8 cellular contexts compared by ENCODE assay signal in genomic region chr10:93074137-93074596, GRCh38. TPM values are rescaled to one million over a fixed set of nuclear protein-coding genes. Genes with fewer than 3 reads are reported as not detected.
DNase-seq lines count a peak whose midpoint lies in the region; ATAC-seq and TF ChIP-seq lines count a peak whose summit lies in the region.

No MANE protein-coding gene starts in this region.

- H3K9me3 Mint-ChIP-seq in activated CD4-positive, alpha-beta T cell treated with anti-CD3 and anti-CD28 coated beads, Interleukin-2, amount 10 ng/mL, durations not matched to agents 24 days and 14 days: no peaks in the 10 kb centered on the region

- H3K27me3 ChIP-seq in gastroesophageal sphincter: peaks cover 92% of the 10 kb centered on the region

- ATAC-seq in gastroesophageal sphincter (peak; percentile 6), GM21528 (IDR thresholded peaks at IDR 0.05; ENCODE audit: low FRiP score, unreplicated experiment) (no peak)

- no peak for TF ChIP-seq CTCF in gastroesophageal sphincter (IDR thresholded peaks at IDR 0.05)

- peak overlapping the region; percentile 37 for H3K27ac Mint-ChIP-seq in activated CD4-positive, alpha-beta T cell treated with anti-CD3 and anti-CD28 coated beads, Interleukin-2, amount 10 ng/mL, durations not matched to agents 24 days and 14 days

- TF ChIP-seq EP300 in gastroesophageal sphincter (IDR thresholded peaks at IDR 0.05): no peak

- H3K36me3 Mint-ChIP-seq in activated CD4-positive, alpha-beta T cell treated with anti-CD3 and anti-CD28 coated beads, Interleukin-2, amount 10 ng/mL, durations not matched to agents 24 days and 14 days (ENCODE audit: low read depth): no peaks in the 10 kb centered on the region

- no peaks in the 10 kb centered on the region for H3K36me3 ChIP-seq in gastroesophageal sphincter

- peak; percentile 67 for DNase-seq in activated CD4-positive, alpha-beta T cell treated with anti-CD3 and anti-CD28 coated beads, Interleukin-2, amount 10 ng/mL, durations not matched to agents 24 days and 14 days
- DNase-seq in activated CD4-positive, alpha-beta T cell treated with anti-CD3 and anti-CD28 coated beads, Interleukin-2, amount 50 U/mL, for 48 hours: no peak
- DNase-seq in RPMI8226: peak; percentile 41
- peak; percentile 35 for DNase-seq in stimulated activated CD8-positive, alpha-beta memory T cell treated with anti-CD3 and anti-CD28 coated beads, Interleukin-4, amount 100 ng/mL, for 48 hours
- DNase-seq in NCI-H774 (lab: John Stamatoyannopoulos, UW): no peak
- DNase-seq in activated gamma-delta T cell treated with Interleukin-2 at 50 U/mL for 16 hours: no peak

- H3K4me1 Mint-ChIP-seq in activated CD4-positive, alpha-beta T cell treated with anti-CD3 and anti-CD28 coated beads, Interleukin-2, amount 10 ng/mL, durations not matched to agents 24 days and 14 days: peaks cover 22% of the 10 kb centered on the region

- peak overlapping the region in 1 of 2 donors; percentile 45 for H3K4me3 ChIP-seq in gastroesophageal sphincter

- intact Hi-C loops in activated CD4-positive, alpha-beta T cell treated with anti-CD3 and anti-CD28 coated beads, Interleukin-2, amount 10 ng/mL, durations not matched to agents 24 days and 14 days (cut with micrococcal nuclease): loop anchor here (5.0 kb wide), 2 partner anchors 382 to 493 kb away; partner anchors contain the start of gene FFAR4

- peaks cover 2 to 46% (median 27%) of the 10 kb centered on the region in 3 donors for H3K4me1 ChIP-seq in gastroesophageal sphincter

- WGBS in gastroesophageal sphincter (ENCODE audit: low coverage in 1 of 2), 2 donors: no CpG with 5 or more reads among the region's 41 CpGs

- peak overlapping the region; percentile 75 for H3K4me3 Mint-ChIP-seq in activated CD4-positive, alpha-beta T cell treated with anti-CD3 and anti-CD28 coated beads, Interleukin-2, amount 10 ng/mL, durations not matched to agents 24 days and 14 days

- H3K27ac ChIP-seq in gastroesophageal sphincter: no peak overlapping the region

- no peak for TF ChIP-seq POLR2A in gastroesophageal sphincter (IDR thresholded peaks at IDR 0.05)

- H3K9me3 ChIP-seq in gastroesophageal sphincter: no peaks in the 10 kb centered on the region

- H3K27me3 Mint-ChIP-seq in activated CD4-positive, alpha-beta T cell treated with anti-CD3 and anti-CD28 coated beads, Interleukin-2, amount 10 ng/mL, durations not matched to agents 24 days and 14 days: peaks cover 72% of the 10 kb centered on the region

RNA-seq across cellular contexts. Expression of gene CYP26A1, which starts 0.5 kb away (rescaled TPM):
- total RNA-seq in activated CD4-positive, alpha-beta T cell treated with anti-CD3 and anti-CD28 coated beads, Interleukin-2, amount 10 ng/mL, durations not matched to agents 24 days and 14 days: not detected in 2 replicates
- total RNA-seq in gastroesophageal sphincter: not detected

RNA-seq across cellular contexts. Expression of gene CYP26C1, which starts 13.6 kb away (rescaled TPM):
- total RNA-seq in activated CD4-positive, alpha-beta T cell treated with anti-CD3 and anti-CD28 coated beads, Interleukin-2, amount 10 ng/mL, durations not matched to agents 24 days and 14 days: 0.07 and 0.12 TPM in 2 replicates
- total RNA-seq in gastroesophageal sphincter: under 1 TPM in 1 of 4 donors, not detected in 3; 0.31 TPM

Comparison
In these comparisons a context has a peak if more than half of its experiments do, and no peak if none do; other contexts are left out.
1. DNase-seq: peak in activated CD4-positive, alpha-beta T cell treated with anti-CD3 and anti-CD28 coated beads, Interleukin-2, amount 10 ng/mL, durations not matched to agents 24 days and 14 days (single experiment), RPMI8226 (single experiment) and stimulated activated CD8-positive, alpha-beta memory T cell treated with anti-CD3 and anti-CD28 coated beads, Interleukin-4, amount 100 ng/mL, for 48 hours (single experiment); none in activated CD4-positive, alpha-beta T cell treated with anti-CD3 and anti-CD28 coated beads, Interleukin-2, amount 50 U/mL, for 48 hours (0 of 2), NCI-H774 (single experiment) and activated gamma-delta T cell treated with Interleukin-2 at 50 U/mL for 16 hours (single experiment).